In the genomic region with DNA sequence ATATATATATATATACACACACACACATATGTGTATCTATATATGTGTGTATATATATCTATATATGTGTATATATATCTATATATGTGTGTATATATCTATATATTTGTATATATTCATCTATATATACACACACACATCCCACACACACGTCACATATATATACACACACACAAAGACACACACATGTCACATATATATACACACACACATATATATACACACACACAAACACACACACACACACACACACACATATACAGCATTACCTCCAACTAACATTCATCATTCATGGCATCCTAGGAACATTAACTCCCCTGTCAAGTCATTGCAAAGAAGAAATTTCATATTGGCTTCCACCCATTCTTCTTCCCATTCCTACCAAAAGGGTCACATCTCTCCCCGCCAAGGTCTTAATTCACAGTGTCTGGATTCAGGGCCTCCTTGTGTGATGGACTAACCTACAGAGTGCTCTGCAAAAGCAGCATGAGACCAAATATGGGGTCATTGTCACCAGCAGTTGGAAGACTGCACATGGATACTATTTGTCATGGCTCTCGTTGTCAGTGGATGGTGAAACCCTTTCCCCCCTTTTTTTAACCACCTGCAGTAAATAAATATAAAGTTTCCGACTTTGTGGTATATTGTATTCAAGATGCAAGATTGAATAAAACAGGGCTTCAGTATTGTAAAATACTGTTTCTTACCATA, we compare ENCODE assay signal across 18 cellular contexts.
"Had no signal": no experiment of that assay in that cellular context is flagged by ENCODE, and none has a peak within 500 bp of the region (broad histone marks: within the 10 kb centered on the region; RNA-seq: fewer than 3 reads in every experiment).

No MANE protein-coding gene starts in this region.

- H3K27me3 ChIP-seq: gastroesophageal sphincter, sigmoid colon, suprapubic skin, thyroid gland, upper lobe of left lung, vagina had no signal

- ATAC-seq: esophagus mucosa; gastroesophageal sphincter; naive thymus-derived CD4-positive, alpha-beta T cell had no signal

- H3K27ac Mint-ChIP-seq: naive thymus-derived CD4-positive, alpha-beta T cell; nephron progenitor cell; stimulated activated naive B cell treated with anti-CD40 and anti-IgM and Interleukin-4, amounts not matched to agents 10 μg/mL and 1 μg/mL and 100 μg/mL, for 72 hours had no signal

- DNase-seq: effector memory CD4-positive, alpha-beta T cell; glutamatergic neuron; kidney; left cardiac atrium; left ventricle myocardium superior; naive thymus-derived CD4-positive, alpha-beta T cell; nephron progenitor cell; sigmoid colon; stimulated activated CD4-positive, alpha-beta T cell treated with anti-CD3 and anti-CD28 coated beads, Interleukin-2, amount 100 ng/mL, for 24 hours; stimulated activated CD4-positive, alpha-beta T cell treated with anti-CD3 and anti-CD28 coated beads, Interleukin-4, amount 100 ng/mL, for 4 hours; stimulated activated naive B cell treated with anti-CD40 and anti-IgM and Interleukin-4, amounts not matched to agents 10 μg/mL and 1 μg/mL and 100 μg/mL, for 72 hours; upper lobe of left lung had no signal

- H3K4me3 ChIP-seq: gastroesophageal sphincter, sigmoid colon, skin epidermis, suprapubic skin, thyroid gland, upper lobe of left lung, vagina had no signal

- H3K4me1 Mint-ChIP-seq: nephron progenitor cell had no signal

- H3K4me1 ChIP-seq: gastroesophageal sphincter, sigmoid colon, suprapubic skin, vagina had no signal

- H3K4me3 Mint-ChIP-seq: naive thymus-derived CD4-positive, alpha-beta T cell; nephron progenitor cell; stimulated activated naive B cell treated with anti-CD40 and anti-IgM and Interleukin-4, amounts not matched to agents 10 μg/mL and 1 μg/mL and 100 μg/mL, for 72 hours had no signal

- H3K27me3 Mint-ChIP-seq: stimulated activated naive B cell treated with anti-CD40 and anti-IgM and Interleukin-4, amounts not matched to agents 10 μg/mL and 1 μg/mL and 100 μg/mL, for 72 hours had no signal

- H3K9me3 ChIP-seq: gastroesophageal sphincter, sigmoid colon, suprapubic skin, thyroid gland, upper lobe of left lung, vagina had no signal

- H3K27ac ChIP-seq: skin epidermis, suprapubic skin, vagina had no signal

- H3K9me3 Mint-ChIP-seq: nephron progenitor cell had no signal

- H3K36me3 ChIP-seq: suprapubic skin, upper lobe of left lung, vagina had no signal
